ENCODE assay signal across 17 cellular contexts in the genomic region with DNA sequence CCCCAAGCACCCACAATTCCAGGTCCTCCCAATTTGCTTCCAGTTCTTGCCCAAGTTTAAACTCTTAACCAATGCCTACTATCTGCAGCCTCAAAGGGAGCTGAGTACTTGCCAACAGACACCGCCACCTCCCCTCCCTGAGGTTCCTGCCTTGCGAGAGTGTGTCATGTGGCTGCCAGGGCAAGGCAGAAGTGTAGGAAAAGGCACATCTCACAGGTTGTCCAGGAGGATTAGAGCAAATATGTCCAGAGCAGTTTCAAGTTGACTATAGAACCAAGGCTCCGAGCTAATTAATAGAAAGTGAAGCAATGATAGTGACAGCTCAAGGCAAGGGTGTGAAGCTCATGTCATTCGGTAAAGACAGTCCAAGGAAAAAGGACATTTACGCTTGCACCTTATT.
DNase-seq lines count a peak whose midpoint lies in the region; ATAC-seq and TF ChIP-seq lines count a peak whose summit lies in the region.
"Had no signal": no experiment of that assay in that cellular context is flagged by ENCODE, and none has a peak within 500 bp of the region (broad histone marks: within the 10 kb centered on the region; RNA-seq: fewer than 3 reads in every experiment).

No MANE protein-coding gene starts in this region.

- in situ Hi-C loops in KBM-7 (cut with MboI; ENCODE audit: low pct_unique_long_range_greater_than_20kb, low sequenced_read_pairs): no loop called here

- POLR2A ChIA-PET in activated CD8-positive, alpha-beta T cell treated with anti-CD3 and anti-CD28 coated beads, Interleukin-2, amount 10 ng/mL, durations not matched to agents 7 days and 5 days (lab: Charles Lee): no interaction called here
- POLR2A ChIA-PET in activated CD8-positive, alpha-beta T cell treated with anti-CD3 and anti-CD28 coated beads for 36 hours (lab: Charles Lee): interaction anchor here (0.5 to 0.9 kb wide), 2 partner anchors 11 to 45 kb away, joined by 3 read pairs; no protein-coding TSS in a partner anchor

- no peak overlapping the region for H3K4me3 ChIP-seq in heart right ventricle
- H3K4me3 ChIP-seq: GM23248, K562 had no signal

- H3K4me3 Mint-ChIP-seq in activated CD8-positive, alpha-beta T cell treated with anti-CD3 and anti-CD28 coated beads, Interleukin-2, amount 10 ng/mL, durations not matched to agents 7 days and 5 days: no peak overlapping the region
- no peak overlapping the region for H3K4me3 Mint-ChIP-seq in activated CD8-positive, alpha-beta T cell treated with anti-CD3 and anti-CD28 coated beads for 36 hours
- no peak overlapping the region for H3K4me3 Mint-ChIP-seq in stimulated activated effector memory CD8-positive, alpha-beta T cell treated with anti-CD3 and anti-CD28 coated beads, Interleukin-12 subunit alpha, Interleukin-12 subunit beta, amount 100 ng/mL, for 72 hours
- no peak overlapping the region for H3K4me3 Mint-ChIP-seq in stimulated activated memory B cell treated with anti-CD40 and anti-IgM and Interleukin-4, amounts not matched to agents 10 μg/mL and 1 μg/mL and 100 μg/mL, for 72 hours
- H3K4me3 Mint-ChIP-seq: CD14-positive monocyte had no signal

- no peak overlapping the region for H3K27ac ChIP-seq in heart right ventricle
- H3K27ac ChIP-seq: GM23248 had no signal

- no peaks in the 10 kb centered on the region for H3K27me3 Mint-ChIP-seq in activated CD8-positive, alpha-beta T cell treated with anti-CD3 and anti-CD28 coated beads, Interleukin-2, amount 10 ng/mL, durations not matched to agents 7 days and 5 days (ENCODE audit: low read depth)
- H3K27me3 Mint-ChIP-seq in activated CD8-positive, alpha-beta T cell treated with anti-CD3 and anti-CD28 coated beads for 36 hours: no peaks in the 10 kb centered on the region
- H3K27me3 Mint-ChIP-seq in stimulated activated memory B cell treated with anti-CD40 and anti-IgM and Interleukin-4, amounts not matched to agents 10 μg/mL and 1 μg/mL and 100 μg/mL, for 72 hours: no peaks in the 10 kb centered on the region

- peaks cover 0 to 24% (median 0%) of the 10 kb centered on the region in 9 donors for H3K4me1 ChIP-seq in heart right ventricle

- H3K9me3 Mint-ChIP-seq in activated CD8-positive, alpha-beta T cell treated with anti-CD3 and anti-CD28 coated beads, Interleukin-2, amount 10 ng/mL, durations not matched to agents 7 days and 5 days (ENCODE audit: insufficient read depth): no peaks in the 10 kb centered on the region
- peaks cover 7% of the 10 kb centered on the region for H3K9me3 Mint-ChIP-seq in activated CD8-positive, alpha-beta T cell treated with anti-CD3 and anti-CD28 coated beads for 36 hours
- no peaks in the 10 kb centered on the region for H3K9me3 Mint-ChIP-seq in stimulated activated effector memory CD8-positive, alpha-beta T cell treated with anti-CD3 and anti-CD28 coated beads, Interleukin-12 subunit alpha, Interleukin-12 subunit beta, amount 100 ng/mL, for 72 hours
- H3K9me3 Mint-ChIP-seq in stimulated activated memory B cell treated with anti-CD40 and anti-IgM and Interleukin-4, amounts not matched to agents 10 μg/mL and 1 μg/mL and 100 μg/mL, for 72 hours: no peaks in the 10 kb centered on the region

- ATAC-seq in activated CD8-positive, alpha-beta T cell treated with anti-CD3 and anti-CD28 coated beads, Interleukin-2, amount 10 ng/mL, durations not matched to agents 7 days and 5 days: no peak
- ATAC-seq in activated CD8-positive, alpha-beta T cell treated with anti-CD3 and anti-CD28 coated beads for 36 hours: no peak
- ATAC-seq in heart right ventricle (peak in 5 of 8 donors; percentile 46 to 83 (median 76)), GM19455 (IDR thresholded peaks at IDR 0.05; ENCODE audit: unreplicated experiment) (no peak)
- no peak for ATAC-seq in stimulated activated effector memory CD8-positive, alpha-beta T cell treated with anti-CD3 and anti-CD28 coated beads, Interleukin-12 subunit alpha, Interleukin-12 subunit beta, amount 100 ng/mL, for 72 hours
- no peak for ATAC-seq in stimulated activated memory B cell treated with anti-CD40 and anti-IgM and Interleukin-4, amounts not matched to agents 10 μg/mL and 1 μg/mL and 100 μg/mL, for 72 hours
- ATAC-seq: HCT116, K562 had no signal

- CTCF ChIA-PET in activated CD8-positive, alpha-beta T cell treated with anti-CD3 and anti-CD28 coated beads, Interleukin-2, amount 10 ng/mL, durations not matched to agents 7 days and 5 days (lab: Charles Lee): interaction anchor here (1.2 to 1.4 kb wide), 4 partner anchors 14 to 134 kb away, joined by 3 to 4 read pairs (median 4); no protein-coding TSS in a partner anchor
- CTCF ChIA-PET in activated CD8-positive, alpha-beta T cell treated with anti-CD3 and anti-CD28 coated beads for 36 hours (lab: Charles Lee): no interaction called here

- WGBS in heart right ventricle, 2 donors: 72 to 73% methylated on average over 5 of the region's 5 CpGs

- H3K36me3 Mint-ChIP-seq in activated CD8-positive, alpha-beta T cell treated with anti-CD3 and anti-CD28 coated beads, Interleukin-2, amount 10 ng/mL, durations not matched to agents 7 days and 5 days (ENCODE audit: low read depth): peaks cover 34% of the 10 kb centered on the region
- H3K36me3 Mint-ChIP-seq in activated CD8-positive, alpha-beta T cell treated with anti-CD3 and anti-CD28 coated beads for 36 hours (ENCODE audit: low read depth): peaks cover 30% of the 10 kb centered on the region
- peaks cover 33% of the 10 kb centered on the region for H3K36me3 Mint-ChIP-seq in stimulated activated effector memory CD8-positive, alpha-beta T cell treated with anti-CD3 and anti-CD28 coated beads, Interleukin-12 subunit alpha, Interleukin-12 subunit beta, amount 100 ng/mL, for 72 hours
- H3K36me3 Mint-ChIP-seq in stimulated activated memory B cell treated with anti-CD40 and anti-IgM and Interleukin-4, amounts not matched to agents 10 μg/mL and 1 μg/mL and 100 μg/mL, for 72 hours: peaks cover 57% of the 10 kb centered on the region

- intact Hi-C loops in activated CD8-positive, alpha-beta T cell treated with anti-CD3 and anti-CD28 coated beads for 36 hours (cut with micrococcal nuclease): no loop called here
- intact Hi-C loops in heart right ventricle (cut with DNase I): no loop called here

- H3K9me3 ChIP-seq in heart right ventricle: peaks cover 0 to 5% (median 0%) of the 10 kb centered on the region in 11 donors

- H3K36me3 ChIP-seq in heart right ventricle: no peaks in the 10 kb centered on the region

- H3K27me3 ChIP-seq in heart right ventricle: no peaks in the 10 kb centered on the region

- peak overlapping the region; percentile 40 for H3K27ac Mint-ChIP-seq in activated CD8-positive, alpha-beta T cell treated with anti-CD3 and anti-CD28 coated beads, Interleukin-2, amount 10 ng/mL, durations not matched to agents 7 days and 5 days
- H3K27ac Mint-ChIP-seq in activated CD8-positive, alpha-beta T cell treated with anti-CD3 and anti-CD28 coated beads for 36 hours: no peak overlapping the region
- H3K27ac Mint-ChIP-seq in stimulated activated effector memory CD8-positive, alpha-beta T cell treated with anti-CD3 and anti-CD28 coated beads, Interleukin-12 subunit alpha, Interleukin-12 subunit beta, amount 100 ng/mL, for 72 hours: peak overlapping the region; percentile 27
- no peak overlapping the region for H3K27ac Mint-ChIP-seq in stimulated activated memory B cell treated with anti-CD40 and anti-IgM and Interleukin-4, amounts not matched to agents 10 μg/mL and 1 μg/mL and 100 μg/mL, for 72 hours

- H3K4me1 Mint-ChIP-seq in activated CD8-positive, alpha-beta T cell treated with anti-CD3 and anti-CD28 coated beads, Interleukin-2, amount 10 ng/mL, durations not matched to agents 7 days and 5 days (ENCODE audit: low read depth): peaks cover 39% of the 10 kb centered on the region
- peaks cover 33% of the 10 kb centered on the region for H3K4me1 Mint-ChIP-seq in activated CD8-positive, alpha-beta T cell treated with anti-CD3 and anti-CD28 coated beads for 36 hours (ENCODE audit: low read depth)
- peaks cover 52% of the 10 kb centered on the region for H3K4me1 Mint-ChIP-seq in stimulated activated effector memory CD8-positive, alpha-beta T cell treated with anti-CD3 and anti-CD28 coated beads, Interleukin-12 subunit alpha, Interleukin-12 subunit beta, amount 100 ng/mL, for 72 hours
- H3K4me1 Mint-ChIP-seq in stimulated activated memory B cell treated with anti-CD40 and anti-IgM and Interleukin-4, amounts not matched to agents 10 μg/mL and 1 μg/mL and 100 μg/mL, for 72 hours: peaks cover 48% of the 10 kb centered on the region

- DNase-seq in activated CD8-positive, alpha-beta T cell treated with anti-CD3 and anti-CD28 coated beads, Interleukin-2, amount 10 ng/mL, durations not matched to agents 7 days and 5 days: no peak
- no peak for DNase-seq in activated CD8-positive, alpha-beta T cell treated with anti-CD3 and anti-CD28 coated beads for 36 hours
- DNase-seq in NCI-H69 (lab: John Stamatoyannopoulos, UW): peak; percentile 53
- peak in 1 of 2 donors; percentile 8 for DNase-seq in heart right ventricle
- no peak for DNase-seq in stimulated activated effector memory CD8-positive, alpha-beta T cell treated with anti-CD3 and anti-CD28 coated beads, Interleukin-12 subunit alpha, Interleukin-12 subunit beta, amount 100 ng/mL, for 72 hours (ENCODE audit: low spot score in 2 of 2)
- DNase-seq in KBM-7: no peak
- DNase-seq: COR-L47, DMS53, GM23248, NCI-H1105, NCI-H1694 treated with DMSO at 0.1 percent for 48 hours, NCI-H748 treated with DMSO at 0.1 percent for 48 hours had no signal

- TF ChIP-seq CTCF in activated CD8-positive, alpha-beta T cell treated with anti-CD3 and anti-CD28 coated beads for 36 hours (IDR thresholded peaks at IDR 0.05): no peak
- TF ChIP-seq CTCF in heart right ventricle (IDR thresholded peaks at IDR 0.05): no peak

Comparison
In these comparisons a context has a peak if more than half of its experiments do, and no peak if none do; other contexts are left out.
1. H3K27ac Mint-ChIP-seq: peak in activated CD8-positive, alpha-beta T cell treated with anti-CD3 and anti-CD28 coated beads, Interleukin-2, amount 10 ng/mL, durations not matched to agents 7 days and 5 days (single experiment) and stimulated activated effector memory CD8-positive, alpha-beta T cell treated with anti-CD3 and anti-CD28 coated beads, Interleukin-12 subunit alpha, Interleukin-12 subunit beta, amount 100 ng/mL, for 72 hours (single experiment); none in activated CD8-positive, alpha-beta T cell treated with anti-CD3 and anti-CD28 coated beads for 36 hours (single experiment) and stimulated activated memory B cell treated with anti-CD40 and anti-IgM and Interleukin-4, amounts not matched to agents 10 μg/mL and 1 μg/mL and 100 μg/mL, for 72 hours (single experiment).
2. ATAC-seq: peak in heart right ventricle (5 of 8); none in activated CD8-positive, alpha-beta T cell treated with anti-CD3 and anti-CD28 coated beads, Interleukin-2, amount 10 ng/mL, durations not matched to agents 7 days and 5 days (single experiment), activated CD8-positive, alpha-beta T cell treated with anti-CD3 and anti-CD28 coated beads for 36 hours (single experiment), stimulated activated effector memory CD8-positive, alpha-beta T cell treated with anti-CD3 and anti-CD28 coated beads, Interleukin-12 subunit alpha, Interleukin-12 subunit beta, amount 100 ng/mL, for 72 hours (single experiment), GM19455 (single experiment) and stimulated activated memory B cell treated with anti-CD40 and anti-IgM and Interleukin-4, amounts not matched to agents 10 μg/mL and 1 μg/mL and 100 μg/mL, for 72 hours (single experiment).